Comparison of ENCODE assay signal across 26 cellular contexts in genomic region chr1:50893466-50893865, GRCh38.
"Had no signal": no experiment of that assay in that cellular context is flagged by ENCODE, and none has a peak within 500 bp of the region (broad histone marks: within the 10 kb centered on the region; RNA-seq: fewer than 3 reads in every experiment).

No MANE protein-coding gene starts in this region.

- H3K4me3 ChIP-seq: esophagus muscularis mucosa, heart right ventricle, left ventricle myocardium inferior, lower lobe of right lung, pancreas, thoracic aorta, tibial nerve, upper lobe of right lung, uterus had no signal

- ATAC-seq: effector memory CD8-positive, alpha-beta T cell; heart right ventricle; left colon; lower lobe of right lung; natural killer cell treated with Interleukin-12 subunit alpha and Interleukin-12 subunit beta and Interleukin-15 and Interleukin-18, amount 100 ng/mL, for 72 hours; sciatic nerve; stimulated activated effector memory CD8-positive, alpha-beta T cell treated with anti-CD3 and anti-CD28 coated beads, Interleukin-12 subunit alpha, Interleukin-12 subunit beta, amount 100 ng/mL, for 72 hours; upper lobe of right lung had no signal

- H3K27ac ChIP-seq: esophagus muscularis mucosa, heart right ventricle, left ventricle myocardium inferior, lower lobe of right lung, neutrophil, pancreas, thoracic aorta, tibial nerve, upper lobe of right lung, uterus had no signal

- H3K27me3 ChIP-seq: esophagus muscularis mucosa, heart right ventricle, neutrophil, pancreas, tibial nerve, upper lobe of right lung, uterus had no signal

- H3K27me3 Mint-ChIP-seq: effector memory CD8-positive, alpha-beta T cell; memory B cell; natural killer cell treated with Interleukin-12 subunit alpha and Interleukin-12 subunit beta and Interleukin-15 and Interleukin-18, amount 100 ng/mL, for 72 hours; progenitor cell of endocrine pancreas; stimulated activated naive CD8-positive, alpha-beta T cell treated with anti-CD3 and anti-CD28 coated beads, Interleukin-15, Interleukin-2, amounts not matched to agents 100 ng/mL and 50 ng/mL, for 24 hours had no signal

- H3K36me3 Mint-ChIP-seq: stimulated activated effector memory CD8-positive, alpha-beta T cell treated with anti-CD3 and anti-CD28 coated beads, Interleukin-12 subunit alpha, Interleukin-12 subunit beta, amount 100 ng/mL, for 72 hours had no signal

- H3K4me3 Mint-ChIP-seq: effector memory CD8-positive, alpha-beta T cell; memory B cell; natural killer cell treated with Interleukin-12 subunit alpha and Interleukin-12 subunit beta and Interleukin-15 and Interleukin-18, amount 100 ng/mL, for 72 hours; neural crest cell; stimulated activated effector memory CD8-positive, alpha-beta T cell treated with anti-CD3 and anti-CD28 coated beads, Interleukin-12 subunit alpha, Interleukin-12 subunit beta, amount 100 ng/mL, for 72 hours; stimulated activated naive CD8-positive, alpha-beta T cell treated with anti-CD3 and anti-CD28 coated beads, Interleukin-15, Interleukin-2, amounts not matched to agents 100 ng/mL and 50 ng/mL, for 24 hours had no signal

- H3K27ac Mint-ChIP-seq: effector memory CD8-positive, alpha-beta T cell; memory B cell; natural killer cell treated with Interleukin-12 subunit alpha and Interleukin-12 subunit beta and Interleukin-15 and Interleukin-18, amount 100 ng/mL, for 72 hours; progenitor cell of endocrine pancreas; stimulated activated effector memory CD8-positive, alpha-beta T cell treated with anti-CD3 and anti-CD28 coated beads, Interleukin-12 subunit alpha, Interleukin-12 subunit beta, amount 100 ng/mL, for 72 hours; stimulated activated naive CD8-positive, alpha-beta T cell treated with anti-CD3 and anti-CD28 coated beads, Interleukin-15, Interleukin-2, amounts not matched to agents 100 ng/mL and 50 ng/mL, for 24 hours had no signal

- H3K4me1 Mint-ChIP-seq: neural crest cell had no signal

- H3K36me3 ChIP-seq: esophagus muscularis mucosa, heart right ventricle, left ventricle myocardium inferior, lower lobe of right lung, neutrophil, pancreas, thoracic aorta, upper lobe of right lung, uterus had no signal

- H3K9me3 Mint-ChIP-seq: effector memory CD8-positive, alpha-beta T cell; natural killer cell treated with Interleukin-12 subunit alpha and Interleukin-12 subunit beta and Interleukin-15 and Interleukin-18, amount 100 ng/mL, for 72 hours; stimulated activated effector memory CD8-positive, alpha-beta T cell treated with anti-CD3 and anti-CD28 coated beads, Interleukin-12 subunit alpha, Interleukin-12 subunit beta, amount 100 ng/mL, for 72 hours had no signal

- H3K4me1 ChIP-seq: esophagus muscularis mucosa, lower lobe of right lung, tibial nerve, upper lobe of right lung, uterus had no signal

- H3K9me3 ChIP-seq: esophagus muscularis mucosa, lower lobe of right lung, neutrophil, pancreas, thoracic aorta, upper lobe of right lung, uterus had no signal

- DNase-seq: cerebellar nuclear complex; cortex of kidney; effector memory CD8-positive, alpha-beta T cell; foreskin melanocyte; glutamatergic neuron; heart right ventricle; hippocampal formation; left colon; left ventricle myocardium inferior; lower lobe of right lung; pancreas; stimulated activated CD4-positive, alpha-beta T cell treated with anti-CD3 and anti-CD28 coated beads, Interleukin-2, amount 100 ng/mL, for 24 hours; stimulated activated CD4-positive, alpha-beta T cell treated with anti-CD3 and anti-CD28 coated beads, Interleukin-4, amount 100 ng/mL, for 24 hours; upper lobe of right lung; uterus had no signal
